In the genomic region with DNA sequence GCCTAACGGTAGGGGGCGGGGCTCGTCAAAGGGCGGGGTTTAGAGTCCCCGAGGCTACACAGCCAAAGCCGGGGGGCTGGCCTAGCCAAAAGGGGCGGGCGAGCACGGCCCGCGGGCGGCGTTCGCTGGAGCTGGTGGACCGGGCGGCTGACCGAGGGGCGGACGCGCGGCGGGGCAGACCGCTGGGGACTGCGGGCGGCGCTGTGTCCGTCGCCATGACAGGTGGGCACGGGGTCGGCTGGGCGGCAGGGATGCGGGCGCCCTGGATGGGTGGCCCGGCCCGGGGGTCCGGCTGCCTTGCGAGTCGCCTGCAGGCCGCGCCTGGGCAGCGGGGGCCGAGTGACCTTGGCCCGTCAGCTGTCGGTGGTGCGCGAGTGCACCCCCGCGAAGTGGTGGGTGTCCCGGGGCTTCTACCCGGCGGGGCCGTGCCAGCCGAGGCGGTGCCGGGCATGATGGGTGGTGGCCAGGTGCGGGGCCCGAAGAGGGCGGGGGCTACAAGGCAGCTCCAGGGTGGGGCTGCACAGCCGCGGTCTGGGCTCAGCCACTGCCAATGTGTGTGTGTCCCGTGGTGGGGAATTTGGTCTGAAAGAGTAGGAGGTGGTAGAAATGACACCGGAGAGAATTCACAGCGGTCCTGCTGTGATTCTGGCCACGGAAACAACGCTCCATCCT, we compare ENCODE assay signal across 8 cellular contexts. TPM values are rescaled to one million over a fixed set of nuclear protein-coding genes. Genes with fewer than 3 reads are reported as not detected.
A peak's percentile ranks its signal among the peaks of the same experiment; 100 is the strongest.
DNase-seq lines count a peak whose midpoint lies in the region; ATAC-seq and TF ChIP-seq lines count a peak whose summit lies in the region.

A gene with protein sequence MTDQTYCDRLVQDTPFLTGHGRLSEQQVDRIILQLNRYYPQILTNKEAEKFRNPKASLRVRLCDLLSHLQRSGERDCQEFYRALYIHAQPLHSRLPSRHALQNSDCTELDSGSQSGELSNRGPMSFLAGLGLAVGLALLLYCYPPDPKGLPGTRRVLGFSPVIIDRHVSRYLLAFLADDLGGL (plus strand): TSS at position 87 of the 672 bp plus-strand sequence. CDS start 129 bp downstream, at position 216.

- peak; percentile 58 for DNase-seq in 8988T
- peak; percentile 67 to 69 for DNase-seq in SJCRH30
- peak; percentile 48 to 71 for DNase-seq in gastrocnemius medialis

- peaks cover 22% of the 10 kb centered on the region for H3K36me3 Mint-ChIP-seq in brain

- in situ Hi-C loops in gastrocnemius medialis (cut with MboI; ENCODE audit: low sequenced_read_pairs in 4 of 4), result no loop called here

- no peaks in the 10 kb centered on the region for H3K27me3 ChIP-seq in SJCRH30
- H3K27me3 ChIP-seq in iPS-18a (ENCODE audit: control insufficient read depth, insufficient read depth, low read length), result peaks cover 6% of the 10 kb centered on the region
- H3K27me3 ChIP-seq in gastrocnemius medialis, result no peaks in the 10 kb centered on the region

- H3K36me3 ChIP-seq in SJCRH30, result no peaks in the 10 kb centered on the region; the same call in 1 of the 2 replicates
- H3K36me3 ChIP-seq in iPS-18a (ENCODE audit: control insufficient read depth, low read depth, low read length), result no peaks in the 10 kb centered on the region
- H3K36me3 ChIP-seq in gastrocnemius medialis, result no peaks in the 10 kb centered on the region

- H3K4me3 ChIP-seq in SJCRH30 (peak within 1 kb of the TSS; percentile 96), iPS-18a (ENCODE audit: low read length) (peak within 1 kb of the TSS; percentile 81), gastrocnemius medialis (peak within 1 kb of the TSS; percentile 67 to 96 (median 90))

- peaks cover 25% of the 10 kb centered on the region for H3K4me1 ChIP-seq in SJCRH30
- peaks cover 3% of the 10 kb centered on the region for H3K4me1 ChIP-seq in iPS-18a (ENCODE audit: control insufficient read depth, low read depth, low read length)
- peaks cover 35 to 43% of the 10 kb centered on the region in 2 donors for H3K4me1 ChIP-seq in gastrocnemius medialis

- intact Hi-C loops in gastrocnemius medialis (cut with DNase I; ENCODE audit: low total_unique reads), result loop anchor here (2.0 to 10.0 kb wide), 6 partner anchors 36 to 1674 kb away; a partner anchor contains a TSS

- H3K9me3 ChIP-seq in SJCRH30 (replicated peaks), result peaks cover 3% of the 10 kb centered on the region; the same call in 1 of the 2 replicates
- no peaks in the 10 kb centered on the region for H3K9me3 ChIP-seq in iPS-18a (ENCODE audit: control insufficient read depth, low read depth, low read length)
- H3K9me3 ChIP-seq in gastrocnemius medialis, result no peaks in the 10 kb centered on the region

- ATAC-seq in GM18511 (IDR thresholded peaks at IDR 0.05; ENCODE audit: unreplicated experiment) (peak; percentile 52), HG03064 (IDR thresholded peaks at IDR 0.05; ENCODE audit: low read depth, unreplicated experiment) (peak; percentile 12), gastrocnemius medialis (peak; percentile 34 to 71), GM18519 (IDR thresholded peaks at IDR 0.05; ENCODE audit: low FRiP score, unreplicated experiment) (no peak)

- H3K9ac ChIP-seq in iPS-18a (ENCODE audit: low read length), result peak within 1 kb of the TSS; percentile 65

- H3K27me3 Mint-ChIP-seq in brain, result no peaks in the 10 kb centered on the region

- peak; percentile 99 for TF ChIP-seq POLR2A in gastrocnemius medialis (IDR thresholded peaks at IDR 0.05)

- H3K4me3 Mint-ChIP-seq in brain, result peak within 1 kb of the TSS; percentile 81 to 95 (median 87)

- H3K27ac ChIP-seq in SJCRH30, result peak within 1 kb of the TSS; percentile 77
- H3K27ac ChIP-seq in iPS-18a (ENCODE audit: low read length), result peak within 1 kb of the TSS; percentile 49
- peak within 1 kb of the TSS; percentile 91 to 100 (median 100) for H3K27ac ChIP-seq in gastrocnemius medialis

- peaks cover 60% of the 10 kb centered on the region for H3K4me1 Mint-ChIP-seq in brain

- no peak for TF ChIP-seq CTCF in brain (conservative IDR thresholded peaks at IDR 0.05)
- peak in 1 of 5 experiments; percentile 11 for TF ChIP-seq CTCF in gastrocnemius medialis (IDR thresholded peaks at IDR 0.05 in 4 of 5, conservative IDR thresholded peaks at IDR 0.05 in 1 of 5)

- peak within 1 kb of the TSS; percentile 92 to 97 (median 97) for H3K27ac Mint-ChIP-seq in brain

- H3K9me3 Mint-ChIP-seq in brain, result peaks cover 1 to 11% (median 9%) of the 10 kb centered on the region in 5 experiments

RNA-seq across cellular contexts. Expression of the gene that starts here (rescaled TPM):
- 36.9 and 41.6 TPM in 2 replicates for total RNA-seq in SJCRH30 (2014; rRNA removed; shearing (Covaris generic))
- 53.1 TPM for polyA plus RNA-seq in brain (ENCODE audit: insufficient read depth, low read depth, low replicate concordance)
- 10 to 100 TPM; 49.6 to 82.4 (median 70.9) TPM for total RNA-seq in gastrocnemius medialis

Comparison
In these comparisons a context has a peak if more than half of its experiments do, and no peak if none do; other contexts are left out.
1. H3K27ac ChIP-seq: peak in every context shown above with its lines; median percentile 100 in gastrocnemius medialis; 77 in SJCRH30; 49 in iPS-18a.